In genomic region chr18:42187611-42188378, GRCh38 we compare ENCODE assay signal across 12 cellular contexts.
DNase-seq lines count a peak whose midpoint lies in the region; ATAC-seq lines count a peak whose summit lies in the region.
"Had no signal": no experiment of that assay in that cellular context is flagged by ENCODE, and none has a peak within 500 bp of the region (broad histone marks: within the 10 kb centered on the region; RNA-seq: fewer than 3 reads in every experiment).

No MANE protein-coding gene starts in this region.

- no peak overlapping the region for H3K14ac ChIP-seq in neuronal stem cell (ENCODE audit: low read length)

- H3K9me3 ChIP-seq in neuronal stem cell (replicated peaks in 1 of 2; ENCODE audit: control insufficient read depth in 2 of 2, insufficient read depth in 1 of 2, low read depth in 1 of 2, low read length in 2 of 2) = peaks cover 0 to 4% of the 10 kb centered on the region in 2 donors

- WGBS in neuronal stem cell (ENCODE audit: extremely low coverage in 2 of 2, insufficient read length in 2 of 2, insufficient replicate concordance in 1 of 2), 2 donors = no CpG with 5 or more reads among the region's 4 CpGs

- no peak overlapping the region for H3K23ac ChIP-seq in neuronal stem cell (ENCODE audit: low read depth, low read length, poor library complexity)

- H4K8ac ChIP-seq in neuronal stem cell (ENCODE audit: low read depth, low read length) = no peak overlapping the region

- H2AK5ac ChIP-seq in neuronal stem cell (ENCODE audit: low read depth, low read length) = no peak overlapping the region

- H3K9ac ChIP-seq in neuronal stem cell (ENCODE audit: low read depth, low read length, poor library complexity) = no peak overlapping the region

- H2AFZ ChIP-seq in neuronal stem cell (ENCODE audit: low read length) = no peak overlapping the region

- H2BK5ac ChIP-seq in neuronal stem cell (ENCODE audit: low read length) = no peak overlapping the region

- H3K4me1 ChIP-seq in neuronal stem cell (ENCODE audit: control insufficient read depth in 2 of 2, insufficient read depth in 1 of 2, low read depth in 1 of 2, low read length in 2 of 2) = no peaks in the 10 kb centered on the region

- H3K4me3 ChIP-seq in neuronal stem cell (ENCODE audit: low read length in 2 of 2) = no peak overlapping the region

- H3K27me3 ChIP-seq in neuronal stem cell (ENCODE audit: control insufficient read depth in 3 of 3, insufficient read depth in 3 of 3, low read depth in 1 of 3, low read length in 3 of 3) = no peaks in the 10 kb centered on the region

- H3K79me1 ChIP-seq in neuronal stem cell (ENCODE audit: low read depth, low read length) = no peaks in the 10 kb centered on the region

- no peak overlapping the region for H3K4ac ChIP-seq in neuronal stem cell (ENCODE audit: low read length)

- no peak overlapping the region for H2BK15ac ChIP-seq in neuronal stem cell (ENCODE audit: low read length)

- DNase-seq in kidney glomerular epithelial cell (lab: John Stamatoyannopoulos, UW) (peak; percentile 23), DMS53 treated with DMSO at 0.1 percent for 48 hours (lab: John Stamatoyannopoulos, UW; ENCODE audit: unreplicated experiment) (no peak), neuronal stem cell (ENCODE audit: low spot score) (no peak), HT-29 (ENCODE audit: low spot score) (no peak)
- no peak for DNase-seq in stimulated activated CD4-positive, alpha-beta T cell treated with anti-CD3 and anti-CD28 coated beads, Interleukin-4, amount 100 ng/mL, for 1 hour
- DNase-seq: activated naive CD4-positive, alpha-beta T cell treated with anti-CD3 and anti-CD28 coated beads, Interleukin-2, amount 50 U/mL, for 16 hours; DMS53; MM.1S had no signal

- ATAC-seq in GM18907 (IDR thresholded peaks at IDR 0.05; ENCODE audit: unreplicated experiment) (peak; percentile 88), GM21825 (IDR thresholded peaks at IDR 0.05; ENCODE audit: unreplicated experiment) (peak; percentile 71), HG03442 (IDR thresholded peaks at IDR 0.05; ENCODE audit: unreplicated experiment) (peak; percentile 80)

- no peak overlapping the region for H2BK120ac ChIP-seq in neuronal stem cell (ENCODE audit: low read depth, low read length)

- no peak overlapping the region for H3K18ac ChIP-seq in neuronal stem cell (ENCODE audit: low read length)

- no peak overlapping the region for H3K4me2 ChIP-seq in neuronal stem cell (ENCODE audit: insufficient read depth, low read length, poor library complexity, severe bottlenecking)

- no peaks in the 10 kb centered on the region for H3K36me3 ChIP-seq in neuronal stem cell (replicated peaks in 1 of 2; ENCODE audit: control insufficient read depth in 2 of 2, insufficient read depth in 2 of 2, low read length in 2 of 2)

- no peak overlapping the region for H2BK12ac ChIP-seq in neuronal stem cell (ENCODE audit: low read length)

- no peak overlapping the region for H4K91ac ChIP-seq in neuronal stem cell (ENCODE audit: low read depth, low read length, poor library complexity)

- no peak overlapping the region for H3K27ac ChIP-seq in neuronal stem cell (replicated peaks; ENCODE audit: low read length)
- H3K27ac ChIP-seq: VCaP had no signal
